ENCODE assay signal across 11 cellular contexts in the genomic region with DNA sequence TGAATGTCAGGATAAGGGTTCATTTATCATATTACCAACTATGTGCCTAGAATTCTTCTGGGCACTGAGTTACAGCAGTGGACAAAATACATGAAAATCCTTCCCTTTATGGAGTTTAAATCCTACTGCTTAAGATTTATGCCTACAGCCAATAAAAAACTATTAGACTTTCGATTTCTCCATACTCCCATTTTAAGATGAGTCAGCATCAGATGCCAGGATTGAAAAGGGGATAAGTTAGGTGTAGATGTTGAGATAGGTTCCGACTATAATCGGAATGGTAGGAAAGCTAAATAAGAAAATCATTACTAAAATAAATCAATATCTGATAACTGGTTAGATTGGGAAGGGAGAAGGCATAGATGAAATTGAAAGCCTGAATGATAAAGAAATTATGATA.
"Had no signal": no experiment of that assay in that cellular context is flagged by ENCODE, and none has a peak within 500 bp of the region (broad histone marks: within the 10 kb centered on the region; RNA-seq: fewer than 3 reads in every experiment).

No MANE protein-coding gene starts in this region.

- H3K4me3 ChIP-seq: GM23248, GM23338, HAP-1 had no signal

- H3K4me2 ChIP-seq: GM23338 had no signal

- FAIRE-seq: H1, H54 had no signal

- H3K9ac ChIP-seq: GM23248 had no signal

- H3K36me3 ChIP-seq: HAP-1 had no signal

- ATAC-seq: GM23338, HCT116 had no signal

- H3K27ac ChIP-seq: GM23248 had no signal

- H3K9me3 ChIP-seq: HAP-1 had no signal

- H2AFZ ChIP-seq: GM23248, GM23338 had no signal

- DNase-seq: GOT3, H7, H9, HCEC 1CT, HFFc6 had no signal
